In genomic region chr12:130839770-130840355, GRCh38 we compare ENCODE assay signal across 1 cellular context.
TF ChIP-seq lines count a peak whose summit lies in the region.

No MANE protein-coding gene starts in this region.

TF ChIP-seq in SK-N-SH treated with all-trans-retinoic acid at 6 μM for 48 hours, 23 proteins besides CTCF, POLR2A, EP300 and RAD21 (continued from another document):
- TF ChIP-seq PATZ1 (CRISPR knock-in tag; IDR thresholded peaks at IDR 0.05; ENCODE audit: borderline replicate concordance), result no peak
- no peak for TF ChIP-seq GLIS3 (CRISPR knock-in tag; IDR thresholded peaks at IDR 0.05)
- TF ChIP-seq OSR1 (CRISPR knock-in tag; IDR thresholded peaks at IDR 0.05), result no peak
- TF ChIP-seq ZNF8 (CRISPR knock-in tag; IDR thresholded peaks at IDR 0.05), result no peak
- TF ChIP-seq, protein P1, sequence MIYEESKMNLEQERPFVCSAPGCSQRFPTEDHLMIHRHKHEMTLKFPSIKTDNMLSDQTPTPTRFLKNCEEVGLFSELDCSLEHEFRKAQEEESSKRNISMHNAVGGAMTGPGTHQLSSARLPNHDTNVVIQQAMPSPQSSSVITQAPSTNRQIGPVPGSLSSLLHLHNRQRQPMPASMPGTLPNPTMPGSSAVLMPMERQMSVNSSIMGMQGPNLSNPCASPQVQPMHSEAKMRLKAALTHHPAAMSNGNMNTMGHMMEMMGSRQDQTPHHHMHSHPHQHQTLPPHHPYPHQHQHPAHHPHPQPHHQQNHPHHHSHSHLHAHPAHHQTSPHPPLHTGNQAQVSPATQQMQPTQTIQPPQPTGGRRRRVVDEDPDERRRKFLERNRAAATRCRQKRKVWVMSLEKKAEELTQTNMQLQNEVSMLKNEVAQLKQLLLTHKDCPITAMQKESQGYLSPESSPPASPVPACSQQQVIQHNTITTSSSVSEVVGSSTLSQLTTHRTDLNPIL (CRISPR knock-in tag; IDR thresholded peaks at IDR 0.05; ENCODE audit: low read depth), result no peak
- TF ChIP-seq, protein P2, sequence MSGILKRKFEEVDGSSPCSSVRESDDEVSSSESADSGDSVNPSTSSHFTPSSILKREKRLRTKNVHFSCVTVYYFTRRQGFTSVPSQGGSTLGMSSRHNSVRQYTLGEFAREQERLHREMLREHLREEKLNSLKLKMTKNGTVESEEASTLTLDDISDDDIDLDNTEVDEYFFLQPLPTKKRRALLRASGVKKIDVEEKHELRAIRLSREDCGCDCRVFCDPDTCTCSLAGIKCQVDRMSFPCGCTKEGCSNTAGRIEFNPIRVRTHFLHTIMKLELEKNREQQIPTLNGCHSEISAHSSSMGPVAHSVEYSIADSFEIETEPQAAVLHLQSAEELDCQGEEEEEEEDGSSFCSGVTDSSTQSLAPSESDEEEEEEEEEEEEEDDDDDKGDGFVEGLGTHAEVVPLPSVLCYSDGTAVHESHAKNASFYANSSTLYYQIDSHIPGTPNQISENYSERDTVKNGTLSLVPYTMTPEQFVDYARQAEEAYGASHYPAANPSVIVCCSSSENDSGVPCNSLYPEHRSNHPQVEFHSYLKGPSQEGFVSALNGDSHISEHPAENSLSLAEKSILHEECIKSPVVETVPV (CRISPR knock-in tag; IDR thresholded peaks at IDR 0.05), result no peak
- no peak for TF ChIP-seq ZNF70 (CRISPR knock-in tag; IDR thresholded peaks at IDR 0.05)
- no peak for TF ChIP-seq CSDC2 (CRISPR knock-in tag; IDR thresholded peaks at IDR 0.05)
- TF ChIP-seq TOX (CRISPR knock-in tag; IDR thresholded peaks at IDR 0.05; ENCODE audit: borderline replicate concordance), result no peak
